ENCODE assay signal across 1 cellular context in the genomic region with DNA sequence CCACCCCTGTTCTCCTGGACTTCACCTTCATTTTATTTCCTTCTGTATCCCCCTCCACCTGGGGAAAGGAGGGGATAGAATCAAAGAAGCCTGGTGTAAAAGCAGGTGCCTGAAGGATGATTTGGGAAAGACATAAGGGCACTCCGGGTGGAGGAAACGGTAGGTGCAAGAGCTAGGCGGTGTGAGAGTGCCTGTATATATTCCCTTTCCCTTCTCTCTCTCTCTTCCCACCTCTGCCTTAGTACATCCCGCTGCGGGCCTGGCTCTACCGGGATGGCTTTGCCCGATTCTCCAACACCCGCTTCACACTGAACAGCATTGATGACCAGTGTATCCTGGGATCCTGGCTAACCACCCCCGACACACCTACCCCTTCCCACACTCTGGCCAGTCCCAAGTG.
TF ChIP-seq lines count a peak whose summit lies in the region.

No MANE protein-coding gene starts in this region.

TF ChIP-seq in GM23338, 12 proteins besides CTCF, POLR2A, EP300 and RAD21 (continued from another document):
- TF ChIP-seq, protein P1, sequence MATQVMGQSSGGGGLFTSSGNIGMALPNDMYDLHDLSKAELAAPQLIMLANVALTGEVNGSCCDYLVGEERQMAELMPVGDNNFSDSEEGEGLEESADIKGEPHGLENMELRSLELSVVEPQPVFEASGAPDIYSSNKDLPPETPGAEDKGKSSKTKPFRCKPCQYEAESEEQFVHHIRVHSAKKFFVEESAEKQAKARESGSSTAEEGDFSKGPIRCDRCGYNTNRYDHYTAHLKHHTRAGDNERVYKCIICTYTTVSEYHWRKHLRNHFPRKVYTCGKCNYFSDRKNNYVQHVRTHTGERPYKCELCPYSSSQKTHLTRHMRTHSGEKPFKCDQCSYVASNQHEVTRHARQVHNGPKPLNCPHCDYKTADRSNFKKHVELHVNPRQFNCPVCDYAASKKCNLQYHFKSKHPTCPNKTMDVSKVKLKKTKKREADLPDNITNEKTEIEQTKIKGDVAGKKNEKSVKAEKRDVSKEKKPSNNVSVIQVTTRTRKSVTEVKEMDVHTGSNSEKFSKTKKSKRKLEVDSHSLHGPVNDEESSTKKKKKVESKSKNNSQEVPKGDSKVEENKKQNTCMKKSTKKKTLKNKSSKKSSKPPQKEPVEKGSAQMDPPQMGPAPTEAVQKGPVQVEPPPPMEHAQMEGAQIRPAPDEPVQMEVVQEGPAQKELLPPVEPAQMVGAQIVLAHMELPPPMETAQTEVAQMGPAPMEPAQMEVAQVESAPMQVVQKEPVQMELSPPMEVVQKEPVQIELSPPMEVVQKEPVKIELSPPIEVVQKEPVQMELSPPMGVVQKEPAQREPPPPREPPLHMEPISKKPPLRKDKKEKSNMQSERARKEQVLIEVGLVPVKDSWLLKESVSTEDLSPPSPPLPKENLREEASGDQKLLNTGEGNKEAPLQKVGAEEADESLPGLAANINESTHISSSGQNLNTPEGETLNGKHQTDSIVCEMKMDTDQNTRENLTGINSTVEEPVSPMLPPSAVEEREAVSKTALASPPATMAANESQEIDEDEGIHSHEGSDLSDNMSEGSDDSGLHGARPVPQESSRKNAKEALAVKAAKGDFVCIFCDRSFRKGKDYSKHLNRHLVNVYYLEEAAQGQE (IDR thresholded peaks at IDR 0.05; ENCODE audit: unreplicated experiment), result no peak
- no peak for TF ChIP-seq STAT1 (IDR thresholded peaks at IDR 0.05; ENCODE audit: unreplicated experiment)
